ENCODE assay signal across 14 cellular contexts in genomic region chr7:56007167-56007652, GRCh38. TPM values are rescaled to one million over a fixed set of nuclear protein-coding genes. Genes with fewer than 3 reads are reported as not detected.
DNase-seq lines count a peak whose midpoint lies in the region; ATAC-seq and TF ChIP-seq lines count a peak whose summit lies in the region.
"Had no signal": no experiment of that assay in that cellular context is flagged by ENCODE, and none has a peak within 500 bp of the region (broad histone marks: within the 10 kb centered on the region; RNA-seq: fewer than 3 reads in every experiment).

No MANE protein-coding gene starts in this region.

- no peaks in the 10 kb centered on the region for H3K9me3 Mint-ChIP-seq in Caco-2 (ENCODE audit: unreplicated experiment)
- H3K9me3 Mint-ChIP-seq: CD8-positive, alpha-beta memory T cell; natural killer cell had no signal

- no peak overlapping the region for H2BK5ac ChIP-seq in mesendoderm (ENCODE audit: low read length)

- peaks cover 14% of the 10 kb centered on the region for H3K4me1 Mint-ChIP-seq in Caco-2 (ENCODE audit: low read depth, unreplicated experiment)
- H3K4me1 Mint-ChIP-seq: CD8-positive, alpha-beta memory T cell; natural killer cell had no signal

- H3K27me3 Mint-ChIP-seq in Caco-2 (ENCODE audit: insufficient read depth, unreplicated experiment) = no peaks in the 10 kb centered on the region
- H3K27me3 Mint-ChIP-seq: CD8-positive, alpha-beta memory T cell had no signal

- no peak overlapping the region for H3K18ac ChIP-seq in mesendoderm (ENCODE audit: low read length)

- no peak overlapping the region for H2AK5ac ChIP-seq in mesendoderm (ENCODE audit: low read length)

- no peak overlapping the region for H3K4ac ChIP-seq in mesendoderm (ENCODE audit: low read depth, low read length)

- H2BK15ac ChIP-seq in mesendoderm (replicated peaks; ENCODE audit: low read depth) = no peak overlapping the region

- no peak overlapping the region for H3K4me3 ChIP-seq in Caco-2 (ENCODE audit: low read depth, low read length)
- H3K4me3 ChIP-seq in mesendoderm (ENCODE audit: low read length) = no peak overlapping the region
- H3K4me3 ChIP-seq: testis had no signal

- TF ChIP-seq CTCF in Caco-2 (IDR thresholded peaks at IDR 0.05; ENCODE audit: insufficient read depth in 1 of 2, low read depth in 1 of 2, low read length in 1 of 2, severe bottlenecking in 1 of 2, unreplicated experiment in 1 of 2) = no peak

- H3K4me1 ChIP-seq in Caco-2 = peaks cover 23% of the 10 kb centered on the region
- no peaks in the 10 kb centered on the region for H3K4me1 ChIP-seq in mesendoderm (ENCODE audit: control insufficient read depth, low read depth, low read length)

- CTCF ChIA-PET in Caco-2 (lab: Charles Lee) (interaction anchor here (0.6 to 1.2 kb wide), 6 partner anchors 42 to 342 kb away, joined by 3 to 14 read pairs (median 4); partner anchors contain the start of genes PHKG1 and SUMF2), HEK293T (lab: Yijun Ruan, JAX) (interaction anchor here (0.7 kb wide), 1 partner anchor 11 kb away, joined by 3 read pairs; no protein-coding TSS in a partner anchor)

- no peak overlapping the region for H2BK120ac ChIP-seq in mesendoderm (ENCODE audit: low read depth, low read length)

- no peak overlapping the region for H4K5ac ChIP-seq in mesendoderm (ENCODE audit: low read length)

- no peaks in the 10 kb centered on the region for H3K9me3 ChIP-seq in Caco-2
- H3K9me3 ChIP-seq: testis had no signal

- POLR2A ChIA-PET in Caco-2 (lab: Charles Lee) = interaction anchor here (0.6 to 1.6 kb wide), 5 partner anchors 22 to 365 kb away, joined by 3 to 22 read pairs (median 7); partner anchors contain the start of genes CCT6A, PSPH and SUMF2
- POLR2A ChIA-PET in HEK293T (lab: Yijun Ruan, JAX) = interaction anchor here (0.6 to 1.0 kb wide), 3 partner anchors 44 to 641 kb away, joined by 3 to 4 read pairs (median 3); partner anchors contain the start of genes CCT6A and PSPH

- WGBS in mesendoderm (ENCODE audit: extremely low coverage, insufficient coverage, low lambda C conversion rate) = no CpG with 5 or more reads among the region's 4 CpGs

- ATAC-seq in HG03432 (IDR thresholded peaks at IDR 0.05; ENCODE audit: unreplicated experiment) = no peak
- ATAC-seq in HG03457 (IDR thresholded peaks at IDR 0.05; ENCODE audit: unreplicated experiment) = no peak
- ATAC-seq: natural killer cell, SK-N-SH treated with all-trans-retinoic acid at 6 μM for 48 hours had no signal

- no TSS peak for BruUV-seq in Caco-2 (replicated peaks; lab: Mats Ljungman, UMichigan)

- no peak overlapping the region for H3K27ac ChIP-seq in mesendoderm (ENCODE audit: low read depth, low read length)

- H3K79me1 ChIP-seq in mesendoderm (ENCODE audit: low read length) = no peaks in the 10 kb centered on the region

- H4K8ac ChIP-seq in mesendoderm (ENCODE audit: low read depth, low read length) = no peak overlapping the region

- in situ Hi-C loops in SK-MEL-5 (cut with HindIII; ENCODE audit: low pct_unique_long_range_greater_than_20kb, low sequenced_read_pairs) = no loop called here

- H3K36me3 ChIP-seq in Caco-2 (ENCODE audit: control insufficient read depth, insufficient read depth, low read length) = no peaks in the 10 kb centered on the region; the same call in 1 of the 2 replicates
- no peaks in the 10 kb centered on the region for H3K36me3 ChIP-seq in mesendoderm (ENCODE audit: control insufficient read depth, insufficient read depth, low read length)

- DNase-seq in Caco-2 (peak; percentile 81 to 90), HEK293T (ENCODE audit: extremely low spot score) (peak; percentile 12), SK-MEL-5 (ENCODE audit: low read depth, low spot score) (peak; percentile 56), mesendoderm (peak; percentile 14)
- DNase-seq in central memory CD4-positive, alpha-beta T cell = no peak
- DNase-seq: activated CD4-positive, alpha-beta T cell treated with anti-CD3 and anti-CD28 coated beads for 4 hours; activated effector memory CD4-positive, alpha-beta T cell treated with Interleukin-2 at 50 U/mL for 16 hours; CD8-positive, alpha-beta memory T cell; left cardiac atrium; natural killer cell had no signal

- no peak overlapping the region for H3K4me2 ChIP-seq in mesendoderm (ENCODE audit: low read length)

- H3K9ac ChIP-seq in mesendoderm (ENCODE audit: low read length) = no peak overlapping the region

- peaks cover 54% of the 10 kb centered on the region for H3K36me3 Mint-ChIP-seq in Caco-2 (ENCODE audit: insufficient read depth, unreplicated experiment)
- H3K36me3 Mint-ChIP-seq: natural killer cell had no signal

- H3K79me2 ChIP-seq in mesendoderm (ENCODE audit: control insufficient read depth, insufficient read depth, low read length) = no peaks in the 10 kb centered on the region

- H3K27me3 ChIP-seq in Caco-2 (replicated peaks; ENCODE audit: control insufficient read depth, insufficient read depth, low read length) = no peaks in the 10 kb centered on the region
- H3K27me3 ChIP-seq in mesendoderm (ENCODE audit: insufficient read depth, low read length, poor library complexity) = no peaks in the 10 kb centered on the region
- H3K27me3 ChIP-seq: testis had no signal

- H3K27ac Mint-ChIP-seq in Caco-2 (ENCODE audit: unreplicated experiment) = peak overlapping the region; percentile 77
- H3K27ac Mint-ChIP-seq: natural killer cell had no signal

- no peak overlapping the region for H3K4me3 Mint-ChIP-seq in Caco-2 (ENCODE audit: unreplicated experiment)
- H3K4me3 Mint-ChIP-seq: CD8-positive, alpha-beta memory T cell; natural killer cell had no signal

- no peak overlapping the region for H3K23ac ChIP-seq in mesendoderm (ENCODE audit: low read length)

- no peak overlapping the region for H3K56ac ChIP-seq in mesendoderm (ENCODE audit: low read length)

- intact Hi-C loops in Caco-2 (cut with micrococcal nuclease; ENCODE audit: unreplicated experiment) = loop anchor here (1.0 to 2.0 kb wide), 4 partner anchors 14 to 57 kb away; partner anchors contain the start of genes CCT6A, PSPH and SUMF2

TF ChIP-seq in HEK293T, 16 proteins besides CTCF, POLR2A, EP300 and RAD21:
- TF ChIP-seq TARDBP (IDR thresholded peaks at IDR 0.05) (no peak), CTBP1 (IDR thresholded peaks at IDR 0.05; ENCODE audit: borderline replicate concordance) (no peak), FOXK2 (IDR thresholded peaks at IDR 0.05) (no peak), ZNF384 (IDR thresholded peaks at IDR 0.05) (peak; percentile 67; the same call in 1 of the 2 replicates)
TF ChIP-seq in HEK293T: peak in this region for 1.

RNA-seq across cellular contexts. Expression of gene NIPSNAP2, which starts 42.8 kb away (rescaled TPM):
- total RNA-seq in Caco-2 (2022) = 59.3 and 63.4 TPM in 2 replicates
- 115 and 125 TPM in 2 replicates for total RNA-seq in SK-MEL-5 (2014; rRNA removed; shearing (Covaris generic))
- polyA plus RNA-seq in SK-MEL-5 (2015; cell fraction: cytosol; rRNA removed) = 101 and 122 TPM in 2 replicates
- 109 and 140 TPM in 2 replicates for polyA plus RNA-seq in SK-MEL-5 (2015; cell fraction: nucleus; rRNA removed)
- 35.5 TPM for polyA plus RNA-seq in mesendoderm (2013, experiment 1 of 2)
- 36.3 TPM for polyA plus RNA-seq in mesendoderm (2013, experiment 2 of 2)

RNA-seq across cellular contexts. Expression of gene PSPH, which starts 44.0 kb away (rescaled TPM):
- total RNA-seq in Caco-2 (2022) = 107 and 111 TPM in 2 replicates
- 357 and 414 TPM in 2 replicates for total RNA-seq in SK-MEL-5 (2014; rRNA removed; shearing (Covaris generic))
- 418 and 459 TPM in 2 replicates for polyA plus RNA-seq in SK-MEL-5 (2015; cell fraction: cytosol; rRNA removed)
- 97.6 and 113 TPM in 2 replicates for polyA plus RNA-seq in SK-MEL-5 (2015; cell fraction: nucleus; rRNA removed)
- polyA plus RNA-seq in mesendoderm (2013, experiment 1 of 2) = 23.3 TPM
- polyA plus RNA-seq in mesendoderm (2013, experiment 2 of 2) = 24.0 TPM

RNA-seq across cellular contexts. Expression of gene CCT6A, which starts 44.4 kb away (rescaled TPM):
- 242 and 248 TPM in 2 replicates for total RNA-seq in Caco-2 (2022)
- total RNA-seq in SK-MEL-5 (2014; rRNA removed; shearing (Covaris generic)) = 710 and 744 TPM in 2 replicates
- 386 and 462 TPM in 2 replicates for polyA plus RNA-seq in SK-MEL-5 (2015; cell fraction: cytosol; rRNA removed)
- 727 and 824 TPM in 2 replicates for polyA plus RNA-seq in SK-MEL-5 (2015; cell fraction: nucleus; rRNA removed)
- polyA plus RNA-seq in mesendoderm (2013, experiment 1 of 2) = 470 TPM
- 462 TPM for polyA plus RNA-seq in mesendoderm (2013, experiment 2 of 2)

RNA-seq across cellular contexts. Expression of gene MRPS17, which starts 55.5 kb away (rescaled TPM):
- 18.9 and 22.7 TPM in 2 replicates for total RNA-seq in Caco-2 (2022)
- 32.2 and 34.3 TPM in 2 replicates for total RNA-seq in SK-MEL-5 (2014; rRNA removed; shearing (Covaris generic))
- polyA plus RNA-seq in SK-MEL-5 (2015; cell fraction: cytosol; rRNA removed) = 15.5 and 16.5 TPM in 2 replicates
- polyA plus RNA-seq in SK-MEL-5 (2015; cell fraction: nucleus; rRNA removed) = 2.9 and 7.1 TPM in 2 replicates
- 30.7 TPM for polyA plus RNA-seq in mesendoderm (2013, experiment 1 of 2)
- 29.4 TPM for polyA plus RNA-seq in mesendoderm (2013, experiment 2 of 2)

RNA-seq across cellular contexts. Expression of gene SUMF2, which starts 56.9 kb away (rescaled TPM):
- 150 and 172 TPM in 2 replicates for total RNA-seq in Caco-2 (2022)
- total RNA-seq in SK-MEL-5 (2014; rRNA removed; shearing (Covaris generic)) = 559 and 567 TPM in 2 replicates
- 896 and 928 TPM in 2 replicates for polyA plus RNA-seq in SK-MEL-5 (2015; cell fraction: cytosol; rRNA removed)
- 565 and 634 TPM in 2 replicates for polyA plus RNA-seq in SK-MEL-5 (2015; cell fraction: nucleus; rRNA removed)
- polyA plus RNA-seq in mesendoderm (2013, experiment 1 of 2) = 27.7 TPM
- polyA plus RNA-seq in mesendoderm (2013, experiment 2 of 2) = 27.7 TPM
